ENCODE assay signal across 8 cellular contexts in the genomic region with DNA sequence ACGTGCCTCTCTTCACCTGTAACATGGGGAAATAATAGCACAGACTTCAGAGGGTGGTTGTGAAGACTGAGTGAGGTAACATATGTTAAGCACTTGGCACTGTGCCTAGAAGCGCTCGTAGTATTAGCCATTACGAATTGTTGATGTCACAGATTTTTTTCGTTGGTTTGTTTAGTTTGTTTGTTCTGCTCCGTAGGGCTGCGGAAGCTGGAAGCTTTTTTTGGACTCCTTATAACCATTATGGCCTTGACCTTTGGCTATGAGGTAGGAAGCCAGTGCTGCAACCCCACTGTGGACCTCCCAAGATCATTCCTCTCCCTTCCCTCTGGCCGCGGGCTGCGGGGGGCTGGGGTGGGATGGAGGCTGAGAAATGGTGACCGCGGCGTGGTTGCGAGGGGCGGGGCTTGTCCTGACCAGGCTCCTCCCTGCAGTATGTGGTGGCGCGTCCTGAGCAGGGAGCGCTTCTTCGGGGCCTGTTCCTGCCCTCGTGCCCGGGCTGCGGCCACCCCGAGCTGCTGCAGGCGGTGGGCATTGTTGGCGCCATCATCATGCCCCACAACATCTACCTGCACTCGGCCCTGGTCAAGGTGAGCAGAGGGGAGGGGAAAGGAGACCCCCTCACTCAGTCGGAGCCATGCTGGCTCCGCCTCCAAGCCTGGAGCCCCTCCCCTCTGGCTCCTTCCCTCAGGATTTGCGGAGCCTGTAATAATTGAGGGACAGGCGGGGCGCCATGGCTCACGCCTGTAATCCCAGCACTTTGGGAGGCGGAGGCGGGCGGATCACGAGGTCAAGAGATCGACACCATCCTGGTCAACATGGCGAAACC. TPM values are rescaled to one million over a fixed set of nuclear protein-coding genes. Genes with fewer than 3 reads are reported as not detected.
A peak's percentile ranks its signal among the peaks of the same experiment; 100 is the strongest.
DNase-seq lines count a peak whose midpoint lies in the region; ATAC-seq and TF ChIP-seq lines count a peak whose summit lies in the region.

No MANE protein-coding gene starts in this region.

- peak overlapping the region; percentile 77 for H3K4me2 ChIP-seq in PC-9

- TF ChIP-seq CTCF in PC-9 (conservative IDR thresholded peaks at IDR 0.05) (no peak), epithelial cell of esophagus (IDR thresholded peaks at IDR 0.05; ENCODE audit: insufficient read depth, low read depth, low read length, missing control alignments) (no peak)

- DNase-seq in NCI-H524 (lab: John Stamatoyannopoulos, UW) (peak; percentile 55 to 73), NCI-H524 treated with DMSO at 0.1 percent for 48 hours (lab: John Stamatoyannopoulos, UW) (no peak), PC-9 (peak; percentile 59 to 72), epithelial cell of esophagus (ENCODE audit: low read depth) (peak; percentile 84), posterior vena cava (ENCODE audit: low spot score) (no peak), middle frontal gyrus (ENCODE audit: extremely low spot score, low spot score) (no peak)

- intact Hi-C loops in PC-9 (cut with micrococcal nuclease; ENCODE audit: unreplicated experiment): no loop called here
- intact Hi-C loops in posterior vena cava (cut with DNase I): no loop called here

- H3K79me2 ChIP-seq in PC-9 (ENCODE audit: low read depth): no peaks in the 10 kb centered on the region

- H3K4me3 ChIP-seq in PC-9 (peak overlapping the region; percentile 51; the same call in 1 of the 2 replicates), epithelial cell of esophagus (ENCODE audit: low read length) (peak overlapping the region; percentile 39), muscle layer of duodenum (ENCODE audit: low read depth in 1 of 2, low read length in 2 of 2) (peak overlapping the region; percentile 60 to 61)

- H2AFZ ChIP-seq in PC-9: peak overlapping the region; percentile 75

- no peaks in the 10 kb centered on the region for H3K27me3 ChIP-seq in PC-9 (ENCODE audit: insufficient read depth, low read depth)
- no peaks in the 10 kb centered on the region for H3K27me3 ChIP-seq in muscle layer of duodenum (ENCODE audit: low read depth, low read length)

- no peaks in the 10 kb centered on the region for H3K36me3 ChIP-seq in PC-9 (ENCODE audit: low read depth)
- H3K36me3 ChIP-seq in muscle layer of duodenum (ENCODE audit: control insufficient read depth in 1 of 2, insufficient read depth in 2 of 2, low read length in 2 of 2): no peaks in the 10 kb centered on the region

- CTCF ChIA-PET in PC-9 (lab: Charles Lee): no interaction called here

- no peaks in the 10 kb centered on the region for H3K4me1 ChIP-seq in PC-9 (replicated peaks; ENCODE audit: insufficient read depth)
- peaks cover 0 to 6% of the 10 kb centered on the region in 2 donors for H3K4me1 ChIP-seq in muscle layer of duodenum (ENCODE audit: control insufficient read depth in 1 of 2, insufficient read depth in 2 of 2, low read length in 2 of 2)

- H3K27ac ChIP-seq in PC-9: 0 out of 2 replicates have a peak overlapping the region, but pooled peaks have one; percentile 23
- H3K27ac ChIP-seq in muscle layer of duodenum (ENCODE audit: low read length): peak overlapping the region; percentile 23

- no peaks in the 10 kb centered on the region for H4K20me1 ChIP-seq in PC-9 (ENCODE audit: insufficient read depth)

- H3K9me2 ChIP-seq in PC-9 (ENCODE audit: insufficient read depth): no peaks in the 10 kb centered on the region

- ATAC-seq in GM19023 (IDR thresholded peaks at IDR 0.05; ENCODE audit: unreplicated experiment): no peak

- no TSS peak for BruUV-seq in PC-9 (replicated peaks; lab: Mats Ljungman, UMichigan)

- POLR2A ChIA-PET in PC-9 (lab: Charles Lee; ENCODE audit: unreplicated experiment): interaction anchor here (0.7 kb wide), 3 partner anchors 93 to 229 kb away, joined by 3 to 5 read pairs (median 3); no protein-coding TSS in a partner anchor

- H3F3A ChIP-seq in PC-9 (ENCODE audit: insufficient read depth, low read depth): peaks cover 1% of the 10 kb centered on the region; the same call in 1 of the 2 replicates

- H3K9me3 ChIP-seq in PC-9 (ENCODE audit: insufficient read depth, low read depth): no peaks in the 10 kb centered on the region
- no peaks in the 10 kb centered on the region for H3K9me3 ChIP-seq in muscle layer of duodenum (ENCODE audit: control insufficient read depth in 1 of 2, low read length in 2 of 2)

RNA-seq across cellular contexts. Expression of a gene that starts 5.5 kb away (rescaled TPM):
- total RNA-seq in PC-9 (2021) (0.35 and 0.44 TPM in 2 replicates), posterior vena cava (10 to 100 TPM; 28.8 to 77.1 TPM)

RNA-seq across cellular contexts. Expression of a gene that starts 12.1 kb away (rescaled TPM):
- total RNA-seq in PC-9 (2021) (61.8 and 69.6 TPM in 2 replicates), posterior vena cava (100 to 1,000 TPM; 112 to 142 TPM)

RNA-seq across cellular contexts. Expression of a gene that starts 30.9 kb away (rescaled TPM):
- total RNA-seq in PC-9 (2021): 1.1 and 2.4 TPM in 2 replicates
- total RNA-seq in posterior vena cava: not detected

RNA-seq across cellular contexts. Expression of a gene that starts 31.3 kb away (rescaled TPM):
- total RNA-seq in PC-9 (2021): not detected in 2 replicates
- not detected for total RNA-seq in posterior vena cava

Comparison
In these comparisons a context has a peak if more than half of its experiments do, and no peak if none do; other contexts are left out.
1. DNase-seq: peak in NCI-H524 (2 of 2), PC-9 (2 of 2) and epithelial cell of esophagus (single experiment); none in NCI-H524 treated with DMSO at 0.1 percent for 48 hours (single experiment), posterior vena cava (single experiment) and middle frontal gyrus (single experiment).
2. RNA of a gene that starts 5.5 kb away (total RNA-seq): 28.8 to 77.1 TPM in posterior vena cava; 0.35 to 0.44 TPM in PC-9; every median in the first group is over 10 times any median in the second.
3. Peak in every context shown above with its lines, with median percentiles within 50 percentile points of each other: H3K4me3 ChIP-seq.